Comparison of ENCODE assay signal across 9 cellular contexts in the genomic region with DNA sequence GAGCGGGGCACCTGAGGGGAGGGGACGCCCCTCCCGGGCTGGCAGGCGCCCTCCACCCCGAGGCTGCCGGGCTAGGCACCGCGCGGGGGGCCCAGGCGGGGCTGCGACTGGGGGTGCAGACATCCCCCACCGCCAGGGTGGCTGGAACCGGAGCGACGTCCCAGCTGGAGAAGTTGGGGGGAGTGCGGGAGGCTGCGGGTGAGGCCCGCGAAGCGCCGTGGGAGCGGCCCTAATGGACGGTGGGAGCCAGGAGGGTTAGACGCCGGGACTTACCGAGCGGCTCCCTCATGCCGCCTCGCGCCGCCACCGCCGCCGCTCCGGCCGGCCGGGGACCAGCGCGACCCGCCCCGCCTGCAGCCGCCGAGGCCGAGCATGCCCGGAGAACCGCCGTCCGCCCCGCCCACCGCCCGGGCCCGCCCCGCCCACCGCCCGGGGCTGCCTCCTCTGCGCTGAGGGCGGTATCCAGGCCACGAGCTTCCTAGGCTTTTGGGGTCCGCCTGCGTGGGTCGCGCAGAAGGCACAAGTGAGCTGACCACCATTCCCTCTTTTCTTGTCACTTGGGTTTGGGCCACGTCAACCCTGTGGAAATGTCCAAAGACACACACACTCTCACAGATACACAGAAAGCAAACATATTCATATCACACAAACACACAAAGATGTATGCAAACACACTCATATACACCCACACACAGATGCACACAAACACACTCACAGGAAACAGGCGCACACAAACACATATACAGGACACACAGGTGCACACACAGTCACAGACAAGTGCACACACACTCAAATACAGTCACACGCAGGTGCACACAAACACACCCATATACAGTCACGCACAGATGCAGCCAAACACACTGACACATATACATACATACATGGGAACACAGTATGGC. TPM values are rescaled to one million over a fixed set of nuclear protein-coding genes. Genes with fewer than 3 reads are reported as not detected.
DNase-seq lines count a peak whose midpoint lies in the region; ATAC-seq and TF ChIP-seq lines count a peak whose summit lies in the region.
"Had no signal": no experiment of that assay in that cellular context is flagged by ENCODE, and none has a peak within 500 bp of the region (broad histone marks: within the 10 kb centered on the region; RNA-seq: fewer than 3 reads in every experiment).

TSS of gene JCAD (minus strand) at position 378 of the 899 bp plus-strand sequence. CDS start 11,774 bp downstream, outside the sequence.

- peaks cover 35% of the 10 kb centered on the region for H3K4me1 ChIP-seq in left ventricle myocardium inferior
- peaks cover 7 to 13% of the 10 kb centered on the region in 2 experiments for H3K4me1 ChIP-seq in trophoblast cell (ENCODE audit: control insufficient read depth in 1 of 2, insufficient read depth in 2 of 2, low read length in 2 of 2)
- H3K4me1 ChIP-seq in uterus = peaks cover 0 to 10% of the 10 kb centered on the region in 2 donors

- H3K18ac ChIP-seq in trophoblast cell (ENCODE audit: low read length) = peak within 1 kb of the TSS; percentile 83

- H4K91ac ChIP-seq in trophoblast cell (ENCODE audit: low read depth, low read length) = peak within 1 kb of the TSS; percentile 90

- H3K4me3 ChIP-seq in left ventricle myocardium inferior (peak within 1 kb of the TSS; percentile 88), trophoblast cell (ENCODE audit: low read depth, low read length) (peak within 1 kb of the TSS; percentile 92), uterus (peak within 1 kb of the TSS; percentile 57 to 66)

- H3K14ac ChIP-seq in trophoblast cell (ENCODE audit: low read length) = peak within 1 kb of the TSS; percentile 81

- DNase-seq in Daoy (ENCODE audit: low read depth) (peak; percentile 67), SW480 (ENCODE audit: low spot score) (peak; percentile 41), amygdala (lab: John Stamatoyannopoulos, UW) (peak in 30 of 56 donors; percentile 4 to 63 (median 22)), left ventricle myocardium inferior (peak; percentile 87), trophoblast cell (peak; percentile 39 to 71), uterus (peak; percentile 79 to 84), NCI-H2107 (lab: John Stamatoyannopoulos, UW) (no peak)

- H3K9me3 ChIP-seq in left ventricle myocardium inferior (replicated peaks) = no peaks in the 10 kb centered on the region
- no peaks in the 10 kb centered on the region for H3K9me3 ChIP-seq in trophoblast cell (ENCODE audit: insufficient read depth, low read depth, low read length)
- no peaks in the 10 kb centered on the region for H3K9me3 ChIP-seq in uterus

- no CpG with 5 or more reads among the region's 66 CpGs for WGBS in trophoblast cell (ENCODE audit: extremely low coverage, insufficient coverage, insufficient read length)

- peak; percentile 80 to 82 for TF ChIP-seq POLR2A in uterus (IDR thresholded peaks at IDR 0.05)

- H3K36me3 ChIP-seq in left ventricle myocardium inferior (no peaks in the 10 kb centered on the region), trophoblast cell (ENCODE audit: control insufficient read depth in 1 of 2, insufficient read depth in 2 of 2, low read length in 2 of 2) (no peaks in the 10 kb centered on the region), uterus (no peaks in the 10 kb centered on the region)

- H3K27me3 ChIP-seq in left ventricle myocardium inferior (ENCODE audit: low read depth) (peaks cover 35% of the 10 kb centered on the region), trophoblast cell (ENCODE audit: insufficient read depth, low read length) (no peaks in the 10 kb centered on the region), uterus (no peaks in the 10 kb centered on the region)

- intact Hi-C loops in left ventricle myocardium inferior (cut with micrococcal nuclease) = no loop called here
- intact Hi-C loops in uterus (cut with DNase I; ENCODE audit: low total_unique reads) = no loop called here

- peak within 1 kb of the TSS; percentile 60 for H2BK5ac ChIP-seq in trophoblast cell (ENCODE audit: low read depth, low read length, poor library complexity)

- H2AK5ac ChIP-seq in trophoblast cell (ENCODE audit: low read length) = peak within 1 kb of the TSS; percentile 18

- peak; percentile 84 for ATAC-seq in HG02759 (IDR thresholded peaks at IDR 0.05; ENCODE audit: unreplicated experiment)

- H3K27ac ChIP-seq in left ventricle myocardium inferior (replicated peaks) (peak within 1 kb of the TSS; percentile 95), trophoblast cell (ENCODE audit: low read depth, low read length) (peak within 1 kb of the TSS; percentile 68), uterus (peak within 1 kb of the TSS; percentile 92 to 95)

- TF ChIP-seq CTCF in left ventricle myocardium inferior (IDR thresholded peaks at IDR 0.05; ENCODE audit: borderline replicate concordance) = peak; percentile 26
- peak in 1 of 4 experiments; percentile 14 for TF ChIP-seq CTCF in uterus (IDR thresholded peaks at IDR 0.05)

- H3K79me2 ChIP-seq in trophoblast cell (ENCODE audit: control insufficient read depth, insufficient read depth, low read length, poor library complexity) = peaks cover 5% of the 10 kb centered on the region

- peak within 1 kb of the TSS; percentile 85 for H2AFZ ChIP-seq in trophoblast cell (ENCODE audit: insufficient read depth, low read length, poor library complexity)

- peaks cover 14% of the 10 kb centered on the region for H3K79me1 ChIP-seq in trophoblast cell (ENCODE audit: low read length)

- H3K4ac ChIP-seq in trophoblast cell (ENCODE audit: low read depth, low read length) = peak within 1 kb of the TSS; percentile 69

- H4K12ac ChIP-seq in trophoblast cell (ENCODE audit: low read depth, low read length) = peak within 1 kb of the TSS; percentile 67

- H2BK12ac ChIP-seq in trophoblast cell (ENCODE audit: low read length) = peak within 1 kb of the TSS; percentile 63

- no peak within 1 kb of the TSS for H3K23ac ChIP-seq in trophoblast cell (ENCODE audit: low read length)

- H2BK120ac ChIP-seq in trophoblast cell (ENCODE audit: insufficient read depth, low read length, poor library complexity) = peak within 1 kb of the TSS; percentile 64

- peak within 1 kb of the TSS; percentile 98 for H3K4me2 ChIP-seq in trophoblast cell (ENCODE audit: low read length)

- peak within 1 kb of the TSS; percentile 86 for H3K9ac ChIP-seq in trophoblast cell (ENCODE audit: low read length)

- H4K8ac ChIP-seq in trophoblast cell (ENCODE audit: low read depth, low read length) = peak within 1 kb of the TSS; percentile 68

RNA-seq across cellular contexts. Expression of gene JCAD, which starts in this region (rescaled TPM):
- total RNA-seq in Daoy (2014; rRNA removed; shearing (Covaris generic)) = 4.5 and 5.2 TPM in 2 replicates
- 23.5 TPM for total RNA-seq in left ventricle myocardium inferior
- 5.8 and 6.0 TPM in 2 replicates for polyA plus RNA-seq in trophoblast cell (2013)
- 10 to 100 TPM; 25.6 to 99.1 (median 49.9) TPM for total RNA-seq in uterus
- total RNA-seq: M059J had no signal
